In the genomic region with DNA sequence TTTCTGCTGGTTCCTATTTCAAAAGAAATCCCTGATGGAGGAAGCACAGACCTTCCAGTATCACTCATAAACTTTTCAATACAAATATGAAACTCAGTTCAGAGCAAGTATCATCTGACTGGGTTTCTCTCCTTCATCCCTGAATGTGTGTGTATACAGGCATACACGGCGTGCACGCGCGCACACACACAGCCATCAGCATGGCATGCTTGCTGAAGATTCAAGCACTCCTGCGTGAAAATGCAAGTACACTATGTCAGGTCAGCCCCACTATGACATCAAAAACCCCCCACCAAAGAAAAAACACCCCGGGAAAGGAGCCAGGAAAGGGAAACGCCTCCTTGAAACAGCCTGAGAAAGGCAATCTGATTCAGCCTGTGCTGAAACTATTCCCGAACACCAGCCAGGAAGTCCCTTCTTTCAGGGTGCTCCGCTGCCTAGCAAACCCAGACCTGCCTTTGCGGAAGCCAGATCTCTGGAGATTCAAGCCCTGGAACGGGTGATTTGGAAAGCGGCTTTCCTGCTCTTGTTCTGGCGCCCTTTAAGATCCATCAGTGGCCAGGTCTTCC, we compare ENCODE assay signal across 9 cellular contexts. TPM values are rescaled to one million over a fixed set of nuclear protein-coding genes. Genes with fewer than 3 reads are reported as not detected.
DNase-seq lines count a peak whose midpoint lies in the region; ATAC-seq lines count a peak whose summit lies in the region.
"Had no signal": no experiment of that assay in that cellular context is flagged by ENCODE, and none has a peak within 500 bp of the region (broad histone marks: within the 10 kb centered on the region; RNA-seq: fewer than 3 reads in every experiment).

No MANE protein-coding gene starts in this region.

- H3K27ac Mint-ChIP-seq in activated CD4-positive, alpha-beta T cell treated with anti-CD3 and anti-CD28 coated beads for 36 hours: no peak overlapping the region
- no peak overlapping the region for H3K27ac Mint-ChIP-seq in activated T-helper 17 cell treated with anti-CD3 and anti-CD28 coated beads, Interleukin-2, amount 50 U/mL, for 72 hours
- H3K27ac Mint-ChIP-seq: activated naive CD4-positive, alpha-beta T cell treated with anti-CD3 and anti-CD28 coated beads, Interleukin-2, amount 50 U/mL, for 24 hours had no signal

- peaks cover 2 to 8% of the 10 kb centered on the region in 2 experiments for H3K4me1 ChIP-seq in trophoblast cell (ENCODE audit: control insufficient read depth in 1 of 2, insufficient read depth in 2 of 2, low read length in 2 of 2)

- no peaks in the 10 kb centered on the region for H3K27me3 Mint-ChIP-seq in activated CD4-positive, alpha-beta T cell treated with anti-CD3 and anti-CD28 coated beads for 36 hours
- no peaks in the 10 kb centered on the region for H3K27me3 Mint-ChIP-seq in activated T-helper 17 cell treated with anti-CD3 and anti-CD28 coated beads, Interleukin-2, amount 50 U/mL, for 72 hours
- H3K27me3 Mint-ChIP-seq: activated naive CD4-positive, alpha-beta T cell treated with anti-CD3 and anti-CD28 coated beads, Interleukin-2, amount 50 U/mL, for 24 hours had no signal

- H3K79me1 ChIP-seq in trophoblast cell (ENCODE audit: low read length): no peaks in the 10 kb centered on the region

- H3K14ac ChIP-seq in trophoblast cell (ENCODE audit: low read length): no peak overlapping the region

- H3K79me2 ChIP-seq in trophoblast cell (ENCODE audit: control insufficient read depth, insufficient read depth, low read length, poor library complexity): no peaks in the 10 kb centered on the region

- no peak overlapping the region for H2BK12ac ChIP-seq in trophoblast cell (ENCODE audit: low read length)

- no peak overlapping the region for H2AK5ac ChIP-seq in trophoblast cell (ENCODE audit: low read length)

- H3K4ac ChIP-seq in trophoblast cell (ENCODE audit: low read depth, low read length): no peak overlapping the region

- DNase-seq in activated CD4-positive, alpha-beta T cell treated with anti-CD3 and anti-CD28 coated beads for 36 hours: peak; percentile 59
- no peak for DNase-seq in activated CD4-positive, alpha-beta T cell treated with anti-CD3 and anti-CD28 coated beads, Interleukin-2, amount 50 U/mL, for 4 hours
- DNase-seq in cardiac septum (ENCODE audit: low spot score) (peak; percentile 80), trophoblast cell (no peak)
- no peak for DNase-seq in activated T-cell treated with anti-CD3 and anti-CD28 coated beads, Interleukin-2, amount 50 U/mL, for 48 hours

- H2AFZ ChIP-seq in trophoblast cell (ENCODE audit: insufficient read depth, low read length, poor library complexity): peak overlapping the region; percentile 19

- no peak overlapping the region for H3K4me3 Mint-ChIP-seq in activated CD4-positive, alpha-beta T cell treated with anti-CD3 and anti-CD28 coated beads for 36 hours
- H3K4me3 Mint-ChIP-seq in activated T-helper 17 cell treated with anti-CD3 and anti-CD28 coated beads, Interleukin-2, amount 50 U/mL, for 72 hours: no peak overlapping the region
- H3K4me3 Mint-ChIP-seq: activated naive CD4-positive, alpha-beta T cell treated with anti-CD3 and anti-CD28 coated beads, Interleukin-2, amount 50 U/mL, for 24 hours had no signal

- no peak overlapping the region for H3K9ac ChIP-seq in trophoblast cell (ENCODE audit: low read length)

- no peaks in the 10 kb centered on the region for H3K36me3 ChIP-seq in trophoblast cell (ENCODE audit: control insufficient read depth in 1 of 2, insufficient read depth in 2 of 2, low read length in 2 of 2)

- peak overlapping the region; percentile 66 for H3K4me2 ChIP-seq in trophoblast cell (ENCODE audit: low read length)

- no peaks in the 10 kb centered on the region for H3K9me3 ChIP-seq in trophoblast cell (ENCODE audit: insufficient read depth, low read depth, low read length)

- peak overlapping the region; percentile 31 for H4K8ac ChIP-seq in trophoblast cell (ENCODE audit: low read depth, low read length)

- no peaks in the 10 kb centered on the region for H3K27me3 ChIP-seq in trophoblast cell (ENCODE audit: insufficient read depth, low read length)

- H3K27ac ChIP-seq in trophoblast cell (ENCODE audit: low read depth, low read length): no peak overlapping the region

- WGBS in trophoblast cell (ENCODE audit: extremely low coverage, insufficient coverage, insufficient read length): no CpG with 5 or more reads among the region's 14 CpGs

- intact Hi-C loops in activated CD4-positive, alpha-beta T cell treated with anti-CD3 and anti-CD28 coated beads for 36 hours (cut with DNase I, micrococcal nuclease): no loop called here
- intact Hi-C loops in cardiac septum (cut with DNase I): loop anchor here (5.0 kb wide), 1 partner anchor 38 kb away; no protein-coding TSS in a partner anchor

- no peak overlapping the region for H4K91ac ChIP-seq in trophoblast cell (ENCODE audit: low read depth, low read length)

- no peak overlapping the region for H2BK120ac ChIP-seq in trophoblast cell (ENCODE audit: insufficient read depth, low read length, poor library complexity)

- CTCF ChIA-PET in activated CD4-positive, alpha-beta T cell treated with anti-CD3 and anti-CD28 coated beads for 36 hours (lab: Charles Lee): interaction anchor here (1.1 to 3.9 kb wide), 8 partner anchors 11 to 300 kb away, joined by 3 to 31 read pairs (median 4); no protein-coding TSS in a partner anchor

- peaks cover 24% of the 10 kb centered on the region for H3K4me1 Mint-ChIP-seq in activated CD4-positive, alpha-beta T cell treated with anti-CD3 and anti-CD28 coated beads for 36 hours
- H3K4me1 Mint-ChIP-seq in activated T-helper 17 cell treated with anti-CD3 and anti-CD28 coated beads, Interleukin-2, amount 50 U/mL, for 72 hours: peaks cover 9% of the 10 kb centered on the region

- peak overlapping the region; percentile 51 for H3K4me3 ChIP-seq in trophoblast cell (ENCODE audit: low read depth, low read length)

- ATAC-seq in activated CD4-positive, alpha-beta T cell treated with anti-CD3 and anti-CD28 coated beads for 36 hours: peak; percentile 14
- ATAC-seq in HG03045 (IDR thresholded peaks at IDR 0.05; ENCODE audit: unreplicated experiment): peak; percentile 26
- ATAC-seq in activated T-helper 17 cell treated with anti-CD3 and anti-CD28 coated beads, Interleukin-2, amount 50 U/mL, for 72 hours (replicated peaks): peak; percentile 13
- no peak for ATAC-seq in HG03565 (IDR thresholded peaks at IDR 0.05; ENCODE audit: unreplicated experiment)

- H4K12ac ChIP-seq in trophoblast cell (ENCODE audit: low read depth, low read length): no peak overlapping the region

- POLR2A ChIA-PET in activated CD4-positive, alpha-beta T cell treated with anti-CD3 and anti-CD28 coated beads for 36 hours (lab: Charles Lee): interaction anchor here (0.6 to 1.4 kb wide), 5 partner anchors 14 to 37 kb away, joined by 3 to 4 read pairs (median 3); no protein-coding TSS in a partner anchor

- peaks cover 8% of the 10 kb centered on the region for H3K9me3 Mint-ChIP-seq in activated CD4-positive, alpha-beta T cell treated with anti-CD3 and anti-CD28 coated beads for 36 hours (ENCODE audit: low read depth)
- H3K9me3 Mint-ChIP-seq in activated T-helper 17 cell treated with anti-CD3 and anti-CD28 coated beads, Interleukin-2, amount 50 U/mL, for 72 hours: no peaks in the 10 kb centered on the region
- H3K9me3 Mint-ChIP-seq: activated naive CD4-positive, alpha-beta T cell treated with anti-CD3 and anti-CD28 coated beads, Interleukin-2, amount 50 U/mL, for 24 hours had no signal

- H3K36me3 Mint-ChIP-seq in activated CD4-positive, alpha-beta T cell treated with anti-CD3 and anti-CD28 coated beads for 36 hours (ENCODE audit: low read depth): peaks cover 7% of the 10 kb centered on the region
- H3K36me3 Mint-ChIP-seq in activated T-helper 17 cell treated with anti-CD3 and anti-CD28 coated beads, Interleukin-2, amount 50 U/mL, for 72 hours (ENCODE audit: low read depth): no peaks in the 10 kb centered on the region

- H3K18ac ChIP-seq in trophoblast cell (ENCODE audit: low read length): no peak overlapping the region

- no peak overlapping the region for H2BK5ac ChIP-seq in trophoblast cell (ENCODE audit: low read depth, low read length, poor library complexity)

- no peak overlapping the region for H3K23ac ChIP-seq in trophoblast cell (ENCODE audit: low read length)

RNA-seq across cellular contexts. Expression of a gene that starts 0.8 kb away (rescaled TPM):
- total RNA-seq in activated CD4-positive, alpha-beta T cell treated with anti-CD3 and anti-CD28 coated beads for 36 hours: 10 to 100 TPM in 1 of 2 experiments, 1 to 10 TPM in 1; 6.8 to 10.8 TPM
- total RNA-seq in activated T-helper 17 cell treated with anti-CD3 and anti-CD28 coated beads, Interleukin-2, amount 50 U/mL, for 72 hours: 1 to 10 TPM; 5.3 to 9.5 TPM
- 35.1 TPM for total RNA-seq in cardiac septum
- 0.25 and 0.27 TPM in 2 replicates for polyA plus RNA-seq in trophoblast cell (2013)

RNA-seq across cellular contexts. Expression of a gene that starts 19.1 kb away (rescaled TPM):
- total RNA-seq in activated CD4-positive, alpha-beta T cell treated with anti-CD3 and anti-CD28 coated beads for 36 hours: 10 to 100 TPM; 18.9 to 32.1 TPM
- 10 to 100 TPM; 30.0 to 35.5 TPM for total RNA-seq in activated T-helper 17 cell treated with anti-CD3 and anti-CD28 coated beads, Interleukin-2, amount 50 U/mL, for 72 hours
- total RNA-seq in cardiac septum: 20.0 TPM
- polyA plus RNA-seq in trophoblast cell (2013): 38.9 and 40.9 TPM in 2 replicates

Comparison
In these comparisons a context has a peak if more than half of its experiments do, and no peak if none do; other contexts are left out.
1. DNase-seq: peak in activated CD4-positive, alpha-beta T cell treated with anti-CD3 and anti-CD28 coated beads for 36 hours (single experiment) and cardiac septum (single experiment); none in activated CD4-positive, alpha-beta T cell treated with anti-CD3 and anti-CD28 coated beads, Interleukin-2, amount 50 U/mL, for 4 hours (0 of 2), trophoblast cell (0 of 2) and activated T-cell treated with anti-CD3 and anti-CD28 coated beads, Interleukin-2, amount 50 U/mL, for 48 hours (0 of 2).